17 cellular contexts compared by ENCODE assay signal in genomic region chr22:31136711-31137110, GRCh38. TPM values are rescaled to one million over a fixed set of nuclear protein-coding genes. Genes with fewer than 3 reads are reported as not detected.
DNase-seq lines count a peak whose midpoint lies in the region; TF ChIP-seq lines count a peak whose summit lies in the region.
"Had no signal": no experiment of that assay in that cellular context is flagged by ENCODE, and none has a peak within 500 bp of the region (broad histone marks: within the 10 kb centered on the region; RNA-seq: fewer than 3 reads in every experiment).

No MANE protein-coding gene starts in this region.

- peak overlapping the region; percentile 95 for H3K27ac ChIP-seq in 22Rv1
- peak overlapping the region; percentile 93 for H3K27ac ChIP-seq in parathyroid adenoma

- H2AFZ ChIP-seq in parathyroid adenoma = no peak overlapping the region

- H3K79me2 ChIP-seq in parathyroid adenoma = no peaks in the 10 kb centered on the region

- H3K36me3 Mint-ChIP-seq in Caco-2 (ENCODE audit: insufficient read depth, unreplicated experiment) = no peaks in the 10 kb centered on the region
- H3K36me3 Mint-ChIP-seq: CD4-positive, alpha-beta memory T cell had no signal

- no peak for TF ChIP-seq CTCF in 22Rv1 (IDR thresholded peaks at IDR 0.05)
- TF ChIP-seq CTCF in parathyroid adenoma (IDR thresholded peaks at IDR 0.05) = no peak
- no peak for TF ChIP-seq CTCF in Caco-2 (IDR thresholded peaks at IDR 0.05; ENCODE audit: insufficient read depth in 1 of 2, low read depth in 1 of 2, low read length in 1 of 2, severe bottlenecking in 1 of 2, unreplicated experiment in 1 of 2)

- H3K27ac Mint-ChIP-seq in Caco-2 (ENCODE audit: unreplicated experiment) = no peak overlapping the region
- H3K27ac Mint-ChIP-seq: HFFc6 had no signal

- H3K4me1 ChIP-seq in parathyroid adenoma (peaks cover 37% of the 10 kb centered on the region), Caco-2 (no peaks in the 10 kb centered on the region)
- H3K4me1 ChIP-seq: HAP-1 had no signal

- no peak overlapping the region for H3K4me3 ChIP-seq in parathyroid adenoma (ENCODE audit: low read depth, low read length)
- no peak overlapping the region for H3K4me3 ChIP-seq in Caco-2 (ENCODE audit: low read depth, low read length)
- H3K4me3 ChIP-seq: HAP-1 had no signal

- no peaks in the 10 kb centered on the region for H3K9me3 Mint-ChIP-seq in Caco-2 (ENCODE audit: unreplicated experiment)
- H3K9me3 Mint-ChIP-seq: CD4-positive, alpha-beta memory T cell; HFFc6 had no signal

- H3K4me3 Mint-ChIP-seq in Caco-2 (ENCODE audit: unreplicated experiment) = no peak overlapping the region
- H3K4me3 Mint-ChIP-seq: CD4-positive, alpha-beta memory T cell; HFFc6 had no signal

- CTCF ChIA-PET in Caco-2 (lab: Charles Lee) = no interaction called here

- H3K9me3 ChIP-seq in parathyroid adenoma (ENCODE audit: control insufficient read depth, low read length) (no peaks in the 10 kb centered on the region), Caco-2 (no peaks in the 10 kb centered on the region)
- H3K9me3 ChIP-seq: HAP-1 had no signal

- DNase-seq in ecto neural progenitor cell (ENCODE audit: low spot score) = peak; percentile 40
- no peak for DNase-seq in glomerular visceral epithelial cell (ENCODE audit: extremely low spot score)
- no peak for DNase-seq in NCI-H748 (lab: John Stamatoyannopoulos, UW; ENCODE audit: unreplicated experiment)
- DNase-seq in Caco-2 = no peak
- DNase-seq: C1 segment of cervical spinal cord; CD4-positive, alpha-beta memory T cell; COR-L47; DMS 273 treated with DMSO at 0.1 percent for 48 hours; DMS53; DMS79 treated with DMSO at 0.1 percent for 48 hours; GF-D8; GOT3; HFFc6 had no signal

- POLR2A ChIA-PET in Caco-2 (lab: Charles Lee) = no interaction called here

- H3K27me3 ChIP-seq in parathyroid adenoma (ENCODE audit: control insufficient read depth, insufficient read depth, low read length) (no peaks in the 10 kb centered on the region), Caco-2 (replicated peaks; ENCODE audit: control insufficient read depth, insufficient read depth, low read length) (no peaks in the 10 kb centered on the region)

- H3K27me3 Mint-ChIP-seq in Caco-2 (ENCODE audit: insufficient read depth, unreplicated experiment) = peaks cover 3% of the 10 kb centered on the region

- H3K36me3 ChIP-seq in parathyroid adenoma (ENCODE audit: control insufficient read depth, insufficient read depth, low read length) (no peaks in the 10 kb centered on the region), Caco-2 (ENCODE audit: control insufficient read depth, insufficient read depth, low read length) (no peaks in the 10 kb centered on the region)
- H3K36me3 ChIP-seq: HAP-1 had no signal

- no peak overlapping the region for H3K4me2 ChIP-seq in parathyroid adenoma (ENCODE audit: low read length)

- H3K4me1 Mint-ChIP-seq in Caco-2 (ENCODE audit: low read depth, unreplicated experiment) = no peaks in the 10 kb centered on the region
- H3K4me1 Mint-ChIP-seq: CD4-positive, alpha-beta memory T cell had no signal

- H3K9ac ChIP-seq in parathyroid adenoma = no peak overlapping the region

- intact Hi-C loops in Caco-2 (cut with micrococcal nuclease; ENCODE audit: unreplicated experiment) = no loop called here

- BruUV-seq in Caco-2 (replicated peaks; lab: Mats Ljungman, UMichigan) = no TSS peak

RNA-seq across cellular contexts. Expression of gene PLA2G3, which starts 3.6 kb away (rescaled TPM):
- total RNA-seq in Caco-2 (2022) = not detected in 2 replicates
- total RNA-seq: A172; CD4-positive, alpha-beta memory T cell had no signal

RNA-seq across cellular contexts. Expression of gene INPP5J, which starts 13.9 kb away (rescaled TPM):
- total RNA-seq in Caco-2 (2022) = 6.8 and 7.8 TPM in 2 replicates

RNA-seq across cellular contexts. Expression of gene RNF185, which starts 23.3 kb away (rescaled TPM):
- 27.8 and 30.3 TPM in 2 replicates for total RNA-seq in Caco-2 (2022)

RNA-seq across cellular contexts. Expression of gene SELENOM, which starts 29.3 kb away (rescaled TPM):
- 1.3 and 2.0 TPM in 2 replicates for total RNA-seq in Caco-2 (2022)

RNA-seq across cellular contexts. Expression of gene SMTN, which starts 55.6 kb away (rescaled TPM):
- 69.8 and 71.0 TPM in 2 replicates for total RNA-seq in Caco-2 (2022)
